In genomic region chr10:14587540-14588083, GRCh38 we compare ENCODE assay signal across 8 cellular contexts.
A peak's percentile ranks its signal among the peaks of the same experiment; 100 is the strongest.
DNase-seq lines count a peak whose midpoint lies in the region; ATAC-seq, FAIRE-seq and TF ChIP-seq lines count a peak whose summit lies in the region.

No MANE protein-coding gene starts in this region.

- TF ChIP-seq EP300 in HepG2 (IDR thresholded peaks at IDR 0.05; ENCODE audit: low read depth in 2 of 2, low read length in 2 of 2) (no peak), HepG2 (CRISPR knock-in tag; IDR thresholded peaks at IDR 0.05; ENCODE audit: borderline replicate concordance) (no peak)

- intact Hi-C loops in activated B cell treated with CpG ODN at 0.5 μM for 24 hours (cut with micrococcal nuclease), result loop anchor here (1.0 to 5.0 kb wide), 2 partner anchors 15 to 235 kb away; no protein-coding TSS in a partner anchor
- intact Hi-C loops in HepG2 (cut with micrococcal nuclease; ENCODE audit: unreplicated experiment), result no loop called here

- no peaks in the 10 kb centered on the region for H3K9me3 ChIP-seq in HepG2 (ENCODE audit: low read length)
- H3K9me3 ChIP-seq in thymus (ENCODE audit: control insufficient read depth), result no peaks in the 10 kb centered on the region

- DNase-seq in activated CD8-positive, alpha-beta memory T cell treated with anti-CD3 and anti-CD28 coated beads, Interleukin-2, amount 10 ng/mL, durations not matched to agents 7 days and 5 days, result no peak
- DNase-seq in activated CD8-positive, alpha-beta memory T cell treated with anti-CD3 and anti-CD28 coated beads, Interleukin-2, amount 50 U/mL, for 4 hours, result no peak
- DNase-seq in activated B cell treated with CpG ODN at 0.5 μM for 24 hours (no peak), HepG2 (ENCODE audit: low spot score) (no peak), HPDE6-E6E7 (ENCODE audit: extremely low spot score) (no peak), NCI-H446 (lab: John Stamatoyannopoulos, UW) (no peak)

- H3K36me3 ChIP-seq in HepG2 (replicated peaks in 1 of 2; ENCODE audit: control insufficient read depth in 1 of 2, insufficient read depth in 2 of 2, low read length in 2 of 2) (peaks cover 0 to 4% of the 10 kb centered on the region in 2 experiments; a peak in 1 of 5 replicates), thymus (ENCODE audit: control insufficient read depth, insufficient read depth) (no peaks in the 10 kb centered on the region)

- FAIRE-seq in HepG2 (lab: Jason Lieb, UNC), result no peak

- peak overlapping the region; percentile 40; the same call in 1 of the 2 replicates for H3K4me2 ChIP-seq in HepG2 (ENCODE audit: low read depth, low read length)

- peaks cover 37% of the 10 kb centered on the region for H3K36me3 Mint-ChIP-seq in activated CD8-positive, alpha-beta memory T cell treated with anti-CD3 and anti-CD28 coated beads, Interleukin-2, amount 10 ng/mL, durations not matched to agents 7 days and 5 days
- H3K36me3 Mint-ChIP-seq in activated B cell treated with CpG ODN at 0.5 μM for 24 hours (ENCODE audit: low read depth), result peaks cover 82% of the 10 kb centered on the region

- peak overlapping the region in 1 of 3 experiments; percentile 7; a peak in 1 of 6 replicates for H3K4me3 ChIP-seq in HepG2 (replicated peaks in 1 of 3; ENCODE audit: insufficient read depth in 1 of 3, low read depth in 2 of 3, low read length in 3 of 3)
- H3K4me3 ChIP-seq in thymus (ENCODE audit: low read length), result no peak overlapping the region

- H3K4me1 ChIP-seq in HepG2 (ENCODE audit: insufficient read depth, low read length) (peaks cover 64% of the 10 kb centered on the region), thymus (ENCODE audit: control insufficient read depth, insufficient read depth, low read length) (peaks cover 28% of the 10 kb centered on the region)

- TF ChIP-seq RAD21 in HepG2 (CRISPR knock-in tag; IDR thresholded peaks at IDR 0.05), result no peak

- no peak for TF ChIP-seq POLR2A in HepG2 (IDR thresholded peaks at IDR 0.05; ENCODE audit: insufficient read depth in 1 of 2, low read depth in 2 of 2, low read length in 2 of 2)

- no peaks in the 10 kb centered on the region for H3K27me3 Mint-ChIP-seq in activated CD8-positive, alpha-beta memory T cell treated with anti-CD3 and anti-CD28 coated beads, Interleukin-2, amount 10 ng/mL, durations not matched to agents 7 days and 5 days
- H3K27me3 Mint-ChIP-seq in activated B cell treated with CpG ODN at 0.5 μM for 24 hours, result no peaks in the 10 kb centered on the region

- H3K27me3 ChIP-seq in HepG2 (ENCODE audit: control insufficient read depth in 1 of 2, insufficient read depth in 2 of 2, low read length in 2 of 2), result no peaks in the 10 kb centered on the region
- no peaks in the 10 kb centered on the region for H3K27me3 ChIP-seq in thymus (ENCODE audit: control insufficient read depth, insufficient read depth)

- no peak overlapping the region for H2AFZ ChIP-seq in HepG2 (ENCODE audit: low read length)

- CTCF ChIA-PET in activated CD8-positive, alpha-beta memory T cell treated with anti-CD3 and anti-CD28 coated beads, Interleukin-2, amount 10 ng/mL, durations not matched to agents 7 days and 5 days (lab: Charles Lee), result interaction anchor here (0.9 to 2.1 kb wide), 8 partner anchors 12 to 366 kb away, joined by 3 to 10 read pairs (median 4); partner anchors contain the start of genes CDNF, HSPA14 and MSANTD7
- CTCF ChIA-PET in activated B cell treated with CpG ODN at 0.5 μM for 24 hours (lab: Charles Lee) (interaction anchor here (1.4 to 1.6 kb wide), 3 partner anchors 9 to 240 kb away, joined by 3 to 5 read pairs (median 3); no protein-coding TSS in a partner anchor), HepG2 (lab: Yijun Ruan, JAX; ENCODE audit: low intra/inter-chr PET ratio, low total read pairs) (no interaction called here)

- in situ Hi-C loops in HepG2 (cut with HindIII; ENCODE audit: extremely low pct_ligation_motif_present, low pct_unique_long_range_greater_than_20kb), result no loop called here

- H3K9me3 Mint-ChIP-seq in activated CD8-positive, alpha-beta memory T cell treated with anti-CD3 and anti-CD28 coated beads, Interleukin-2, amount 10 ng/mL, durations not matched to agents 7 days and 5 days (ENCODE audit: low read depth), result no peaks in the 10 kb centered on the region
- no peaks in the 10 kb centered on the region for H3K9me3 Mint-ChIP-seq in activated B cell treated with CpG ODN at 0.5 μM for 24 hours

- WGBS in HepG2 (ENCODE audit: low lambda C conversion rate), result 89% methylated on average over 6 of the region's 6 CpGs
- 48% methylated on average over 6 of the region's 6 CpGs for WGBS in thymus

- POLR2A ChIA-PET in activated B cell treated with CpG ODN at 0.5 μM for 24 hours (lab: Charles Lee) (interaction anchor here (0.9 to 2.6 kb wide), 12 partner anchors 10 to 291 kb away, joined by 3 to 8 read pairs (median 4); partner anchors contain the start of genes CDNF, HSPA14, MSANTD7 and SUV39H2), HepG2 (lab: Yijun Ruan, JAX) (interaction anchor here (0.9 to 1.8 kb wide), 3 partner anchors 9 to 38 kb away, joined by 3 to 9 read pairs (median 5); no protein-coding TSS in a partner anchor)

- peak overlapping the region; percentile 60 for H3K4me3 Mint-ChIP-seq in activated CD8-positive, alpha-beta memory T cell treated with anti-CD3 and anti-CD28 coated beads, Interleukin-2, amount 10 ng/mL, durations not matched to agents 7 days and 5 days
- H3K4me3 Mint-ChIP-seq in activated B cell treated with CpG ODN at 0.5 μM for 24 hours, result peak overlapping the region; percentile 65

- peaks cover 92% of the 10 kb centered on the region for H3K4me1 Mint-ChIP-seq in activated CD8-positive, alpha-beta memory T cell treated with anti-CD3 and anti-CD28 coated beads, Interleukin-2, amount 10 ng/mL, durations not matched to agents 7 days and 5 days
- H3K4me1 Mint-ChIP-seq in activated B cell treated with CpG ODN at 0.5 μM for 24 hours, result peaks cover 97% of the 10 kb centered on the region

- no TSS peak for BruUV-seq in HepG2 (replicated peaks; lab: Mats Ljungman, UMichigan)

- H3K27ac ChIP-seq in HepG2 (ENCODE audit: extremely low read length, insufficient read depth, low read length), result peak overlapping the region; percentile 61
- H3K27ac ChIP-seq in thymus (ENCODE audit: low read depth), result peak overlapping the region; percentile 91

- H3K79me2 ChIP-seq in HepG2 (ENCODE audit: insufficient read depth, low read length), result peaks cover 61% of the 10 kb centered on the region

- no peak for TF ChIP-seq CTCF in activated B cell treated with CpG ODN at 0.5 μM for 24 hours (IDR thresholded peaks at IDR 0.05)
- no peak for TF ChIP-seq CTCF in HepG2 (CRISPR knock-in tag; IDR thresholded peaks at IDR 0.05)

- H3K9ac ChIP-seq in HepG2 (ENCODE audit: insufficient read depth, low read depth, low read length), result no peak overlapping the region; the same call in 1 of the 2 replicates

- no peaks in the 10 kb centered on the region for H4K20me1 ChIP-seq in HepG2 (ENCODE audit: insufficient read depth, low read length)

- peak overlapping the region; percentile 94 for H3K27ac Mint-ChIP-seq in activated CD8-positive, alpha-beta memory T cell treated with anti-CD3 and anti-CD28 coated beads, Interleukin-2, amount 10 ng/mL, durations not matched to agents 7 days and 5 days
- H3K27ac Mint-ChIP-seq in activated B cell treated with CpG ODN at 0.5 μM for 24 hours, result peak overlapping the region; percentile 89

- ATAC-seq in activated CD8-positive, alpha-beta memory T cell treated with anti-CD3 and anti-CD28 coated beads, Interleukin-2, amount 10 ng/mL, durations not matched to agents 7 days and 5 days, result peak; percentile 4
- ATAC-seq in activated B cell treated with CpG ODN at 0.5 μM for 24 hours (ENCODE audit: low read depth) (no peak), HepG2 (no peak), HG03378 (IDR thresholded peaks at IDR 0.05; ENCODE audit: unreplicated experiment) (no peak)

TF ChIP-seq in HepG2, 621 proteins besides CTCF, POLR2A, EP300 and RAD21:
- TF ChIP-seq EED (CRISPR knock-in tag; IDR thresholded peaks at IDR 0.05) (no peak), TEF (CRISPR knock-in tag; IDR thresholded peaks at IDR 0.05) (no peak), HOXA3 (CRISPR knock-in tag; IDR thresholded peaks at IDR 0.05) (no peak), ZNF24 (IDR thresholded peaks at IDR 0.05) (no peak)
TF ChIP-seq in HepG2: peak in this region for 0.
